Comparison of ENCODE assay signal across 16 cellular contexts in the genomic region with DNA sequence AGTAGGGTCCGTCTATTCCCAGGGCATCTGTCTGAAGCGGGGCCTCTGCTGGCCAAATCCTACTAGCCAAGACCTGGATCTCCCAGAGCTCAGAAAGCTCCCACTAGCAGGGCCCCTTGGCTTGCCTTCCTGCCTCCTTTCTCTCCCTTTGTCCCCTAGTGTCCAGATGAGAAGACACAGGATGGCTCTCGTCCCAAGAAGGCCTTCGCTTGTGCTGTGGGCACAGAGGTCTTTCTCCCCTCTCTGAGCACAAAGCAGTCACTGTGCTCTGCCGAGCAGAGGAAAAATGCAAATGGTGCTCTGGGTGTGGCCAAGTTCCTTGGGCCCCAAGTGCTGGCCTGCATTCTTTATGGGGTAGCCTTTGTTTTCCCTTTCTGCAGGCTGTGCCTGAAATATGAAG. TPM values are rescaled to one million over a fixed set of nuclear protein-coding genes. Genes with fewer than 3 reads are reported as not detected.
A peak's percentile ranks its signal among the peaks of the same experiment; 100 is the strongest.
DNase-seq lines count a peak whose midpoint lies in the region; ATAC-seq and TF ChIP-seq lines count a peak whose summit lies in the region.
"Had no signal": no experiment of that assay in that cellular context is flagged by ENCODE, and none has a peak within 500 bp of the region (broad histone marks: within the 10 kb centered on the region; RNA-seq: fewer than 3 reads in every experiment).

No MANE protein-coding gene starts in this region.

- H3K27me3 ChIP-seq in H9 (ENCODE audit: insufficient read depth, low read length): no peaks in the 10 kb centered on the region
- H3K27me3 ChIP-seq in trophoblast cell (ENCODE audit: insufficient read depth, low read length): no peaks in the 10 kb centered on the region
- H3K27me3 ChIP-seq in upper lobe of right lung: no peaks in the 10 kb centered on the region
- H3K27me3 ChIP-seq: SJCRH30 had no signal

- H2BK12ac ChIP-seq in H9 (ENCODE audit: insufficient read length, low read depth, low read length): no peak overlapping the region
- H2BK12ac ChIP-seq in trophoblast cell (ENCODE audit: low read length): no peak overlapping the region

- H3K4me3 ChIP-seq in trophoblast cell (ENCODE audit: low read depth, low read length) (no peak overlapping the region), upper lobe of right lung (no peak overlapping the region), lower leg skin (ENCODE audit: low read depth, poor library complexity, severe bottlenecking) (no peak overlapping the region)
- H3K4me3 ChIP-seq: coronary artery, gastrocnemius medialis, SJCRH30 had no signal

- H2BK120ac ChIP-seq in H9 (ENCODE audit: low read depth, low read length, poor library complexity, severe bottlenecking) (no peak overlapping the region), trophoblast cell (ENCODE audit: insufficient read depth, low read length, poor library complexity) (no peak overlapping the region)

- H3K36me3 ChIP-seq in trophoblast cell (ENCODE audit: control insufficient read depth in 1 of 2, insufficient read depth in 2 of 2, low read length in 2 of 2): no peaks in the 10 kb centered on the region
- H3K36me3 ChIP-seq in upper lobe of right lung: no peaks in the 10 kb centered on the region
- H3K36me3 ChIP-seq: gastrocnemius medialis, SJCRH30 had no signal

- H3K27ac ChIP-seq in H9 (ENCODE audit: insufficient read length, low read depth, low read length): no peak overlapping the region
- no peak overlapping the region for H3K27ac ChIP-seq in trophoblast cell (ENCODE audit: low read depth, low read length)
- no peak overlapping the region for H3K27ac ChIP-seq in upper lobe of right lung
- H3K27ac ChIP-seq: coronary artery, gastrocnemius medialis, SJCRH30 had no signal

- ATAC-seq in upper lobe of right lung: no peak
- ATAC-seq: gastrocnemius medialis had no signal

- no peak for TF ChIP-seq POLR2A in lower leg skin (IDR thresholded peaks at IDR 0.05)

- H4K5ac ChIP-seq in H9 (ENCODE audit: insufficient read length, low read depth, low read length): no peak overlapping the region

- no peaks in the 10 kb centered on the region for H3K9me3 Mint-ChIP-seq in H9

- H3K9me3 ChIP-seq in H9 (ENCODE audit: control insufficient read depth, low read depth, low read length) (no peaks in the 10 kb centered on the region), trophoblast cell (ENCODE audit: insufficient read depth, low read depth, low read length) (no peaks in the 10 kb centered on the region), upper lobe of right lung (no peaks in the 10 kb centered on the region)
- H3K9me3 ChIP-seq: gastrocnemius medialis, SJCRH30 had no signal

- no peak overlapping the region for H2BK20ac ChIP-seq in H9 (ENCODE audit: low read depth, low read length, poor library complexity, severe bottlenecking)

- H4K91ac ChIP-seq in H9 (ENCODE audit: insufficient read length, low read depth, low read length) (no peak overlapping the region), trophoblast cell (ENCODE audit: low read depth, low read length) (no peak overlapping the region)

- H3K79me1 ChIP-seq in H9 (ENCODE audit: insufficient read depth, low read depth, low read length, poor library complexity, severe bottlenecking) (no peaks in the 10 kb centered on the region), trophoblast cell (ENCODE audit: low read length) (no peaks in the 10 kb centered on the region)

- H3K79me2 ChIP-seq in H9 (ENCODE audit: insufficient read depth, low read length) (no peaks in the 10 kb centered on the region), trophoblast cell (ENCODE audit: control insufficient read depth, insufficient read depth, low read length, poor library complexity) (no peaks in the 10 kb centered on the region)

- no peak overlapping the region for H2BK15ac ChIP-seq in H9 (ENCODE audit: low read depth, low read length)

- H3K18ac ChIP-seq in H9 (ENCODE audit: insufficient read length, low read depth, low read length) (peak overlapping the region; percentile 70), trophoblast cell (ENCODE audit: low read length) (no peak overlapping the region)

- no peaks in the 10 kb centered on the region; a peak in 1 of 7 replicates for H3K36me3 Mint-ChIP-seq in H9 (ENCODE audit: insufficient read depth in 1 of 3, low read depth in 3 of 3)

- H3K56ac ChIP-seq in H9 (ENCODE audit: insufficient read length, low read depth, low read length): no peak overlapping the region

- H3K4me1 ChIP-seq in H9 (ENCODE audit: insufficient read depth, low read length): no peaks in the 10 kb centered on the region; the same call in 1 of the 2 replicates
- peaks cover 16% of the 10 kb centered on the region in 2 experiments for H3K4me1 ChIP-seq in trophoblast cell (ENCODE audit: control insufficient read depth in 1 of 2, insufficient read depth in 2 of 2, low read length in 2 of 2)
- no peaks in the 10 kb centered on the region for H3K4me1 ChIP-seq in upper lobe of right lung
- H3K4me1 ChIP-seq: gastrocnemius medialis, SJCRH30 had no signal

- peak; percentile 66 for DNase-seq in H9
- peak; percentile 20 for DNase-seq in SW480 (ENCODE audit: low spot score)
- DNase-seq in iPS-NIHi11 (ENCODE audit: low spot score): peak; percentile 59
- DNase-seq in trophoblast cell: no peak
- DNase-seq in upper lobe of right lung: no peak
- DNase-seq in GM10266 (ENCODE audit: extremely low spot score): no peak
- DNase-seq in GM13976 (ENCODE audit: low spot score): no peak
- no peak for DNase-seq in lower leg skin (ENCODE audit: low spot score in 2 of 2)
- DNase-seq: activated CD4-positive, alpha-beta T cell treated with anti-CD3 and anti-CD28 coated beads for 48 hours; activated naive CD4-positive, alpha-beta T cell treated with Interleukin-2 at 50 U/mL for 16 hours; gastrocnemius medialis; NCI-H187 treated with DMSO at 0.1 percent for 48 hours; NCI-H524; stimulated activated CD4-positive, alpha-beta T cell treated with anti-CD3 and anti-CD28 coated beads, Interleukin-4, amount 100 ng/mL, for 1 hour had no signal

- H3K27ac Mint-ChIP-seq in H9: peak overlapping the region in 2 of 3 experiments; percentile 86; a peak in 3 of 7 replicates

- H2AK5ac ChIP-seq in H9 (ENCODE audit: insufficient read length, low read length) (no peak overlapping the region), trophoblast cell (ENCODE audit: low read length) (no peak overlapping the region)

- H3K4me2 ChIP-seq in H9 (ENCODE audit: insufficient read depth, insufficient read length, low read length) (no peak overlapping the region), trophoblast cell (ENCODE audit: low read length) (no peak overlapping the region)

- no peaks in the 10 kb centered on the region for H4K20me1 ChIP-seq in H9 (ENCODE audit: control insufficient read depth, insufficient read depth, insufficient read length)

- H2AFZ ChIP-seq in H9 (ENCODE audit: low read length) (no peak overlapping the region), trophoblast cell (ENCODE audit: insufficient read depth, low read length, poor library complexity) (peak overlapping the region; percentile 35)

- H3K14ac ChIP-seq in H9 (ENCODE audit: insufficient read depth, low read length): 0 out of 2 replicates have a peak overlapping the region, but pooled peaks have one; percentile 88
- H3K14ac ChIP-seq in trophoblast cell (ENCODE audit: low read length): no peak overlapping the region

- in situ Hi-C loops in GM13976 (cut with MboI; ENCODE audit: low sequenced_read_pairs, unreplicated experiment): no loop called here

- TF ChIP-seq CTCF in H9 (conservative IDR thresholded peaks at IDR 0.05): no peak
- TF ChIP-seq CTCF in upper lobe of right lung (IDR thresholded peaks at IDR 0.05): no peak
- TF ChIP-seq CTCF in GM10266 (IDR thresholded peaks at IDR 0.05; ENCODE audit: control insufficient read depth, insufficient read depth, low read depth, missing control alignments): no peak
- no peak for TF ChIP-seq CTCF in GM13976 (IDR thresholded peaks at IDR 0.05; ENCODE audit: borderline replicate concordance, control extremely low read depth, extremely low read depth, insufficient read depth, missing control alignments)
- no peak for TF ChIP-seq CTCF in lower leg skin (IDR thresholded peaks at IDR 0.05)

- H3K23ac ChIP-seq in H9 (ENCODE audit: insufficient read length, low read depth, low read length) (no peak overlapping the region), trophoblast cell (ENCODE audit: low read length) (no peak overlapping the region)

- H4K12ac ChIP-seq in trophoblast cell (ENCODE audit: low read depth, low read length): no peak overlapping the region

- H4K8ac ChIP-seq in H9 (replicated peaks; ENCODE audit: insufficient read length, low read depth, low read length): no peak overlapping the region
- H4K8ac ChIP-seq in trophoblast cell (ENCODE audit: low read depth, low read length): peak overlapping the region; percentile 46

- H3K23me2 ChIP-seq in H9 (ENCODE audit: insufficient read length, low read depth, low read length, poor library complexity, severe bottlenecking): no peaks in the 10 kb centered on the region

- intact Hi-C loops in upper lobe of right lung (cut with DNase I) (no loop called here), lower leg skin (cut with DNase I; ENCODE audit: low total_unique reads) (no loop called here)

- no peak overlapping the region for H2BK5ac ChIP-seq in H9 (ENCODE audit: insufficient read length, low read length)
- H2BK5ac ChIP-seq in trophoblast cell (ENCODE audit: low read depth, low read length, poor library complexity): no peak overlapping the region

- no peak overlapping the region for H3K4ac ChIP-seq in H9 (ENCODE audit: low read depth, low read length)
- no peak overlapping the region for H3K4ac ChIP-seq in trophoblast cell (ENCODE audit: low read depth, low read length)

- no peaks in the 10 kb centered on the region for H3K27me3 Mint-ChIP-seq in H9 (ENCODE audit: low read depth)

- H3K9ac ChIP-seq in H9 (ENCODE audit: extremely low read depth, insufficient read length, low read length) (no peak overlapping the region), trophoblast cell (ENCODE audit: low read length) (no peak overlapping the region)

- H3T11ph ChIP-seq in H9 (ENCODE audit: low read length): no peak overlapping the region

- WGBS in H9 (ENCODE audit: extremely low coverage, insufficient read length, low lambda C conversion rate): no CpG with 5 or more reads among the region's 5 CpGs
- WGBS in trophoblast cell (ENCODE audit: extremely low coverage, insufficient coverage, insufficient read length): no CpG with 5 or more reads among the region's 5 CpGs
- 73 to 77% methylated on average over 5 of the region's 5 CpGs for WGBS in lower leg skin, 2 donors

- peak overlapping the region in 1 of 2 experiments; percentile 5; a peak in 1 of 5 replicates for H3K4me3 Mint-ChIP-seq in H9

- peaks cover 21 to 23% of the 10 kb centered on the region in 2 experiments for H3K4me1 Mint-ChIP-seq in H9

RNA-seq across cellular contexts. Expression of gene GPR137B, which starts 13.0 kb away (rescaled TPM):
- total RNA-seq in H9 (2021) (5.9 and 6.6 TPM in 2 replicates), upper lobe of right lung (26.5 TPM), lower leg skin (10 to 100 TPM; 22.5 to 45.5 (median 35.3) TPM)
- 7.9 and 8.0 TPM in 2 replicates for polyA plus RNA-seq in trophoblast cell (2013)

Comparison
In these comparisons a context has a peak if more than half of its experiments do, and no peak if none do; other contexts are left out.
1. DNase-seq: peak in H9 (single experiment), SW480 (single experiment) and iPS-NIHi11 (single experiment); none in trophoblast cell (0 of 2), upper lobe of right lung (single experiment), GM10266 (single experiment), GM13976 (single experiment) and lower leg skin (0 of 2).